ENCODE assay signal across 23 cellular contexts in the genomic region with DNA sequence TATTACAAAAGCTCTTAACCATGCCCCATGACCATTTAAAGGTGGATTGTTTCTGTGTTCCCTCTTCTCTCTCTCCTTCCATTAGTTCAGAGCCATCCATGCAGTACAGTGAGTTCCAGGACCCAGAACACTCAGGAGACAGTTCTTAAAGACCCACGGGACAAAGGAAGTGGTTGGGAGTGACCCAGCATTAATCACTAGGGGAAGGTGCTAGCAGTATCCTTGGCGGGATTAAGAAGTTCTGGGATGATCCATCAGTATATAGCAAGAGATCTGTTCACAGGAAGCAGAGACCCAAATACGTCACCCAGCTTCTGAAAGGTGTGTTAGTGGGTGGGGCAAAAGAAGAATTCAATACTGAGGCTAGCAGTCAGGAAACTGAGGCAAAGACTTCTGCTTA.
A peak's percentile ranks its signal among the peaks of the same experiment; 100 is the strongest.
DNase-seq lines count a peak whose midpoint lies in the region; ATAC-seq and TF ChIP-seq lines count a peak whose summit lies in the region.
"Had no signal": no experiment of that assay in that cellular context is flagged by ENCODE, and none has a peak within 500 bp of the region (broad histone marks: within the 10 kb centered on the region; RNA-seq: fewer than 3 reads in every experiment).

No MANE protein-coding gene starts in this region.

- H3K9me3 ChIP-seq in OCI-LY3 (ENCODE audit: insufficient read depth, low read length): no peaks in the 10 kb centered on the region
- H3K9me3 ChIP-seq: A549; BLaER1 treated with 17β-estradiol and CSF1 and Interleukin-3, amounts not matched to agents 10 nM and 100 nM had no signal

- DNase-seq in ELR (ENCODE audit: low read depth) (peak; percentile 55), epithelial cell of esophagus (ENCODE audit: low read depth) (peak; percentile 16), foreskin keratinocyte (no peak), NCI-H69 (lab: John Stamatoyannopoulos, UW) (no peak), Right ventricle myocardium superior (no peak), C1 segment of cervical spinal cord (lab: John Stamatoyannopoulos, UW) (no peak), NCI-H510A (lab: John Stamatoyannopoulos, UW) (no peak)
- DNase-seq: AML-193; CD4-positive, alpha-beta memory T cell; CD4-positive, CD25-positive, alpha-beta regulatory T cell; CD8-positive, alpha-beta memory T cell; COR-L47; DMS 273 treated with DMSO at 0.1 percent for 48 hours; DMS153; DMS53; DMS79; DND-41; EL; GF-D8 had no signal

- no peaks in the 10 kb centered on the region for H3K36me3 ChIP-seq in OCI-LY3 (replicated peaks; ENCODE audit: low read depth, low read length)
- H3K36me3 ChIP-seq: BLaER1 treated with 17β-estradiol and CSF1 and Interleukin-3, amounts not matched to agents 10 nM and 100 nM had no signal

- H3K27ac ChIP-seq in OCI-LY3 (ENCODE audit: low read length) (no peak overlapping the region), foreskin keratinocyte (no peak overlapping the region)
- H3K27ac ChIP-seq: 22Rv1; A549; BLaER1 treated with 17β-estradiol and CSF1 and Interleukin-3, amounts not matched to agents 10 nM and 100 nM had no signal

- H3K27me3 ChIP-seq in OCI-LY3 (ENCODE audit: low read depth, low read length): peaks cover 15% of the 10 kb centered on the region
- no peaks in the 10 kb centered on the region for H3K27me3 ChIP-seq in foreskin keratinocyte
- H3K27me3 ChIP-seq: BLaER1 treated with 17β-estradiol and CSF1 and Interleukin-3, amounts not matched to agents 10 nM and 100 nM had no signal

- no peaks in the 10 kb centered on the region for H4K20me1 ChIP-seq in OCI-LY3 (ENCODE audit: insufficient read depth, low read length)
- H4K20me1 ChIP-seq: BLaER1 treated with 17β-estradiol and CSF1 and Interleukin-3, amounts not matched to agents 10 nM and 100 nM had no signal

- H2AFZ ChIP-seq in OCI-LY3 (ENCODE audit: low read depth, low read length): no peak overlapping the region

- H3K4me3 ChIP-seq in OCI-LY3 (ENCODE audit: low read length): no peak overlapping the region
- no peak overlapping the region for H3K4me3 ChIP-seq in epithelial cell of esophagus (ENCODE audit: low read length)
- H3K4me3 ChIP-seq: A549; BLaER1 treated with 17β-estradiol and CSF1 and Interleukin-3, amounts not matched to agents 10 nM and 100 nM had no signal

- peak overlapping the region; percentile 38 for H3K4me2 ChIP-seq in OCI-LY3 (ENCODE audit: low read length)
- H3K4me2 ChIP-seq: A549; BLaER1 treated with 17β-estradiol and CSF1 and Interleukin-3, amounts not matched to agents 10 nM and 100 nM had no signal

- H3K4me1 ChIP-seq in OCI-LY3 (ENCODE audit: low read length) (peaks cover 35% of the 10 kb centered on the region), foreskin keratinocyte (no peaks in the 10 kb centered on the region)

- TF ChIP-seq CTCF in OCI-LY3 (IDR thresholded peaks at IDR 0.05; ENCODE audit: low read depth, low read length) (no peak), epithelial cell of esophagus (IDR thresholded peaks at IDR 0.05; ENCODE audit: insufficient read depth, low read depth, low read length, missing control alignments) (no peak), foreskin keratinocyte (conservative IDR thresholded peaks at IDR 0.05) (no peak)

- no peaks in the 10 kb centered on the region for H3K79me2 ChIP-seq in OCI-LY3 (ENCODE audit: low read length)

- ATAC-seq in foreskin keratinocyte (peak; percentile 54), Right ventricle myocardium superior (ENCODE audit: poor library complexity) (no peak)
- ATAC-seq: A549 had no signal

- H3K9ac ChIP-seq in OCI-LY3 (ENCODE audit: low read length): no peak overlapping the region
- H3K9ac ChIP-seq: BLaER1 treated with 17β-estradiol and CSF1 and Interleukin-3, amounts not matched to agents 10 nM and 100 nM had no signal

- intact Hi-C loops in Right ventricle myocardium superior (cut with DNase I): no loop called here

Comparison
In these comparisons a context has a peak if more than half of its experiments do, and no peak if none do; other contexts are left out.
1. DNase-seq: peak in ELR (single experiment) and epithelial cell of esophagus (single experiment); none in foreskin keratinocyte (0 of 2), NCI-H69 (single experiment), Right ventricle myocardium superior (single experiment), C1 segment of cervical spinal cord (0 of 14) and NCI-H510A (single experiment).